Comparison of ENCODE assay signal across 22 cellular contexts in genomic region chr20:63048516-63049190, GRCh38. TPM values are rescaled to one million over a fixed set of nuclear protein-coding genes. Genes with fewer than 3 reads are reported as not detected.
"Had no signal": no experiment of that assay in that cellular context is flagged by ENCODE, and none has a peak within 500 bp of the region (broad histone marks: within the 10 kb centered on the region; RNA-seq: fewer than 3 reads in every experiment).

No MANE protein-coding gene starts in this region.

- H3K4me3 Mint-ChIP-seq: activated naive CD8-positive, alpha-beta T cell; activated T-helper 1 cell treated with anti-CD3 and anti-CD28 coated beads, Interleukin-12 subunit alpha, Interleukin-12 subunit beta, Interleukin-2, Interleukin-4 antibody, amounts not matched to agents 30 ng/mL and 10 ng/mL and 1 ng/mL, durations not matched to agents 14 hours and 24 hours and 36 hours; effector memory CD8-positive, alpha-beta T cell; naive thymus-derived CD8-positive, alpha-beta T cell had no signal

- H3K4me3 ChIP-seq: esophagus squamous epithelium, left ventricle myocardium inferior, pancreas, right lobe of liver, upper lobe of right lung had no signal

- ATAC-seq: effector memory CD8-positive, alpha-beta T cell; naive thymus-derived CD8-positive, alpha-beta T cell; pancreas had no signal

- H3K9me3 Mint-ChIP-seq: activated T-helper 1 cell treated with anti-CD3 and anti-CD28 coated beads, Interleukin-12 subunit alpha, Interleukin-12 subunit beta, Interleukin-2, Interleukin-4 antibody, amounts not matched to agents 30 ng/mL and 10 ng/mL and 1 ng/mL, durations not matched to agents 14 hours and 24 hours and 36 hours; effector memory CD8-positive, alpha-beta T cell had no signal

- H3K27ac Mint-ChIP-seq: activated naive CD8-positive, alpha-beta T cell; effector memory CD8-positive, alpha-beta T cell had no signal

- H3K4me1 ChIP-seq: esophagus squamous epithelium, left ventricle myocardium inferior, pancreas, right lobe of liver, upper lobe of right lung had no signal

- H3K36me3 ChIP-seq: esophagus squamous epithelium, left ventricle myocardium inferior, pancreas, right lobe of liver, upper lobe of right lung had no signal

- DNase-seq: activated CD4-positive, alpha-beta T cell treated with anti-CD3 and anti-CD28 coated beads, Interleukin-2, amount 50 U/mL, for 4 hours; activated gamma-delta T cell treated with Interleukin-2 at 50 U/mL for 16 hours; activated T-cell treated with anti-CD3 and anti-CD28 coated beads for 4 hours; dermis blood vessel endothelial cell; effector memory CD8-positive, alpha-beta T cell; esophagus squamous epithelium; hypothalamus; islet precursor cell; left ventricle myocardium inferior; mesendoderm; naive thymus-derived CD8-positive, alpha-beta T cell; small intestine; stimulated activated CD4-positive, alpha-beta T cell treated with anti-CD3 and anti-CD28 coated beads, Interleukin-4, amount 100 ng/mL, for 1 hour; SW 1271; upper lobe of right lung had no signal

- H3K36me3 Mint-ChIP-seq: activated naive CD8-positive, alpha-beta T cell; naive thymus-derived CD8-positive, alpha-beta T cell had no signal

- H3K27ac ChIP-seq: esophagus squamous epithelium, left ventricle myocardium inferior, pancreas, right lobe of liver, upper lobe of right lung had no signal

- H3K27me3 ChIP-seq: pancreas, right lobe of liver had no signal

- H3K9me3 ChIP-seq: esophagus squamous epithelium, left ventricle myocardium inferior, pancreas, right lobe of liver, upper lobe of right lung had no signal

RNA-seq across cellular contexts. Expression of gene BHLHE23, which starts 41.9 kb away (rescaled TPM):
- total RNA-seq: activated T-helper 1 cell treated with anti-CD3 and anti-CD28 coated beads, Interleukin-12 subunit alpha, Interleukin-12 subunit beta, Interleukin-2, Interleukin-4 antibody, amounts not matched to agents 30 ng/mL and 10 ng/mL and 1 ng/mL, durations not matched to agents 14 hours and 24 hours and 36 hours; dermis blood vessel endothelial cell; esophagus squamous epithelium; glomerular endothelial cell; left ventricle myocardium inferior; naive thymus-derived CD8-positive, alpha-beta T cell; pancreas; pulmonary artery endothelial cell; right lobe of liver; T-helper 2 cell treated with Interferon-gamma antibody and Interleukin-4, amounts not matched to agents 100 ng/mL and 5 ng/mL, for 36 hours; upper lobe of right lung had no signal
